1 cellular context compared by ENCODE assay signal in genomic region chr1:189149547-189150375, GRCh38.
A peak's percentile ranks its signal among the peaks of the same experiment; 100 is the strongest.
TF ChIP-seq lines count a peak whose summit lies in the region.

No MANE protein-coding gene starts in this region.

TF ChIP-seq in WTC11, 78 proteins besides CTCF, POLR2A, EP300 and RAD21 (continued from another document):
- TF ChIP-seq TEAD1 (CRISPR knock-in tag; IDR thresholded peaks at IDR 0.05): 0 out of 2 replicates have a peak, but pooled peaks have one; percentile 33
